Comparison of ENCODE assay signal across 29 cellular contexts in genomic region chr7:395643-396042, GRCh38.
"Had no signal": no experiment of that assay in that cellular context is flagged by ENCODE, and none has a peak within 500 bp of the region (broad histone marks: within the 10 kb centered on the region; RNA-seq: fewer than 3 reads in every experiment).

No MANE protein-coding gene starts in this region.

- H3K4me1 ChIP-seq: neural progenitor cell, pancreas, prostate gland, right atrium auricular region, spleen, testis, tibial nerve, upper lobe of left lung had no signal

- H3K27me3 ChIP-seq: neural progenitor cell, pancreas, right atrium auricular region, testis, tibial nerve, upper lobe of left lung, vagina had no signal

- ATAC-seq: naive thymus-derived CD4-positive, alpha-beta T cell; natural killer cell; pancreas; sciatic nerve; stimulated activated memory B cell treated with anti-CD40 and anti-IgM and Interleukin-4, amounts not matched to agents 10 μg/mL and 1 μg/mL and 100 μg/mL, for 72 hours; stimulated activated naive CD8-positive, alpha-beta T cell treated with anti-CD3 and anti-CD28 coated beads, Interleukin-15, amount 100 ng/mL, for 72 hours; stimulated activated naive CD8-positive, alpha-beta T cell treated with anti-CD3 and anti-CD28 coated beads, Interleukin-15, Interleukin-2, amounts not matched to agents 100 U/mL and 50 U/mL, for 24 hours had no signal

- H2AFZ ChIP-seq: neural progenitor cell had no signal

- H3K9me3 ChIP-seq: pancreas, prostate gland, testis had no signal

- H3K4me3 ChIP-seq: neural progenitor cell, pancreas, prostate gland, right atrium auricular region, skin epidermis, smooth muscle cell, spleen, suprapubic skin, testis, tibial nerve, upper lobe of left lung, vagina had no signal

- FAIRE-seq: pancreas, urothelium cell line had no signal

- H3K36me3 ChIP-seq: neural progenitor cell, pancreas, prostate gland, right atrium auricular region, spleen, suprapubic skin, tibial nerve, upper lobe of left lung, vagina had no signal

- DNase-seq: naive thymus-derived CD4-positive, alpha-beta T cell; natural killer cell; occipital lobe; pancreas; retina; spleen; stimulated activated CD4-positive, alpha-beta T cell treated with anti-CD3 and anti-CD28 coated beads, Interleukin-12 subunit alpha, Interleukin-12 subunit beta, amount 100 ng/mL, for 4 hours; stimulated activated CD4-positive, alpha-beta T cell treated with anti-CD3 and anti-CD28 coated beads, Interleukin-1b, Interleukin-23, amount 100 ng/mL, for 48 hours; stimulated activated CD4-positive, alpha-beta T cell treated with anti-CD3 and anti-CD28 coated beads, Interleukin-4, amount 100 ng/mL, for 1 hour; stimulated activated CD4-positive, alpha-beta T cell treated with anti-CD3 and anti-CD28 coated beads, Interleukin-4, amount 100 ng/mL, for 4 hours; stimulated activated CD8-positive, alpha-beta memory T cell treated with anti-CD3 and anti-CD28 coated beads, Interleukin-4, amount 100 ng/mL, for 48 hours; stimulated activated naive CD4-positive, alpha-beta T cell; stimulated activated naive CD8-positive, alpha-beta T cell treated with anti-CD3 and anti-CD28 coated beads, Interleukin-15, amount 100 ng/mL, for 72 hours; stimulated activated naive CD8-positive, alpha-beta T cell treated with anti-CD3 and anti-CD28 coated beads, Interleukin-15, Interleukin-2, amounts not matched to agents 100 U/mL and 50 U/mL, for 24 hours; substantia nigra; testis; trophoblast cell; upper lobe of left lung had no signal

- H3K9ac ChIP-seq: neural progenitor cell had no signal

- H3K4me2 ChIP-seq: neural progenitor cell, smooth muscle cell had no signal

- H3K27ac ChIP-seq: neural progenitor cell, pancreas, prostate gland, right atrium auricular region, skin epidermis, spleen, suprapubic skin, testis, tibial nerve, upper lobe of left lung, vagina had no signal
